In the genomic region with DNA sequence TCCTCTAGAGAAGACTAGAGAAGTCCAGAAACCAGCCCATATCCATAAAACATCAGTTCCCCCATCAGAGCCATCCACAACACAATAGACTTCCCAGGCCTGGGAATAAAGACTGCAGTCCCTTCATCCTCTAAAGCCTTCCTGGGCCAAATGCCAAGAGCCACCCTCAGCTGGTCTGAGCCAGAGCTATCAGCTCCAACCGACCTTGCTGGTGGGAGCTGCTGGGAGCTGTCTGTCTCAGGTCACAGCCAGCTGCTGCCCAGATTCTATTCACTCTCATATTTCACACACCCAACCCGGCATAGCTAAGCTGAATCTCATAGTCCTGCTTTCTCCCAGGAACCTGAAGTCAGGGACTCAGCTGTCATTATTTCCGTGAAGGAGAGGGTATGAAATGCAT, we compare ENCODE assay signal across 10 cellular contexts. TPM values are rescaled to one million over a fixed set of nuclear protein-coding genes. Genes with fewer than 3 reads are reported as not detected.
A peak's percentile ranks its signal among the peaks of the same experiment; 100 is the strongest.
DNase-seq lines count a peak whose midpoint lies in the region; ATAC-seq and TF ChIP-seq lines count a peak whose summit lies in the region.
"Had no signal": no experiment of that assay in that cellular context is flagged by ENCODE, and none has a peak within 500 bp of the region (broad histone marks: within the 10 kb centered on the region; RNA-seq: fewer than 3 reads in every experiment).

No MANE protein-coding gene starts in this region.

- POLR2A ChIA-PET in activated CD4-positive, alpha-beta T cell treated with anti-CD3 and anti-CD28 coated beads for 36 hours (lab: Charles Lee): interaction anchor here (0.5 kb wide), 1 partner anchor 84 kb away, joined by 5 read pairs; no protein-coding TSS in a partner anchor

- CTCF ChIA-PET in activated CD4-positive, alpha-beta T cell treated with anti-CD3 and anti-CD28 coated beads for 36 hours (lab: Charles Lee): interaction anchor here (1.0 to 1.1 kb wide), 3 partner anchors 10 to 157 kb away, joined by 3 to 6 read pairs (median 3); no protein-coding TSS in a partner anchor

- H3K4me1 Mint-ChIP-seq in activated CD4-positive, alpha-beta T cell treated with anti-CD3 and anti-CD28 coated beads for 36 hours: peaks cover 2% of the 10 kb centered on the region

- H3K9me3 ChIP-seq in upper lobe of right lung: no peaks in the 10 kb centered on the region

- H3K4me3 Mint-ChIP-seq in activated CD4-positive, alpha-beta T cell treated with anti-CD3 and anti-CD28 coated beads for 36 hours: no peak overlapping the region

- no peaks in the 10 kb centered on the region for H3K9me3 Mint-ChIP-seq in activated CD4-positive, alpha-beta T cell treated with anti-CD3 and anti-CD28 coated beads for 36 hours (ENCODE audit: low read depth)

- DNase-seq in ELF-1 (ENCODE audit: low read depth, low spot score) (peak; percentile 25), NCI-H345 (lab: John Stamatoyannopoulos, UW) (peak; percentile 76), epithelial cell of proximal tubule (ENCODE audit: low read depth) (peak; percentile 3), occipital lobe (lab: John Stamatoyannopoulos, UW) (peak; percentile 10), upper lobe of right lung (no peak), HK-2 (ENCODE audit: unreplicated experiment) (no peak), NCI-H128 (lab: John Stamatoyannopoulos, UW; ENCODE audit: unreplicated experiment) (no peak)
- DNase-seq in activated CD4-positive, alpha-beta T cell treated with anti-CD3 and anti-CD28 coated beads for 36 hours: no peak
- DNase-seq: activated CD4-positive, CD25-positive, alpha-beta regulatory T cell; central memory CD4-positive, alpha-beta T cell had no signal

- no peak overlapping the region for H3K4me3 ChIP-seq in epithelial cell of proximal tubule (ENCODE audit: low read depth, low read length)
- H3K4me3 ChIP-seq in upper lobe of right lung: no peak overlapping the region

- ATAC-seq in upper lobe of right lung: no peak
- ATAC-seq in activated CD4-positive, alpha-beta T cell treated with anti-CD3 and anti-CD28 coated beads for 36 hours: no peak

- intact Hi-C loops in upper lobe of right lung (cut with DNase I): no loop called here
- intact Hi-C loops in activated CD4-positive, alpha-beta T cell treated with anti-CD3 and anti-CD28 coated beads for 36 hours (cut with DNase I, micrococcal nuclease): no loop called here

- no peaks in the 10 kb centered on the region for H3K36me3 Mint-ChIP-seq in activated CD4-positive, alpha-beta T cell treated with anti-CD3 and anti-CD28 coated beads for 36 hours (ENCODE audit: low read depth)

- no peaks in the 10 kb centered on the region for H3K27me3 ChIP-seq in upper lobe of right lung

- H3K4me1 ChIP-seq in upper lobe of right lung: no peaks in the 10 kb centered on the region

- H3K27ac ChIP-seq in upper lobe of right lung: no peak overlapping the region

- H3K27me3 Mint-ChIP-seq in activated CD4-positive, alpha-beta T cell treated with anti-CD3 and anti-CD28 coated beads for 36 hours: no peaks in the 10 kb centered on the region

- TF ChIP-seq CTCF in epithelial cell of proximal tubule (conservative IDR thresholded peaks at IDR 0.05; ENCODE audit: low read depth, low read length) (no peak), upper lobe of right lung (IDR thresholded peaks at IDR 0.05) (no peak)

- no peak overlapping the region for H3K27ac Mint-ChIP-seq in activated CD4-positive, alpha-beta T cell treated with anti-CD3 and anti-CD28 coated beads for 36 hours

- H3K36me3 ChIP-seq in upper lobe of right lung: no peaks in the 10 kb centered on the region

RNA-seq across cellular contexts. Expression of a gene that starts 10.9 kb away (rescaled TPM):
- 9.2 and 12.5 TPM in 2 replicates for total RNA-seq in epithelial cell of proximal tubule
- 13.6 TPM for total RNA-seq in occipital lobe
- 25.0 TPM for total RNA-seq in upper lobe of right lung
- 10 to 100 TPM; 39.5 to 47.3 TPM for total RNA-seq in activated CD4-positive, alpha-beta T cell treated with anti-CD3 and anti-CD28 coated beads for 36 hours

RNA-seq across cellular contexts. Expression of a gene that starts 34.0 kb away (rescaled TPM):
- 4.6 and 9.2 TPM in 2 replicates for total RNA-seq in epithelial cell of proximal tubule
- 14.5 TPM for total RNA-seq in occipital lobe
- total RNA-seq in upper lobe of right lung: 19.0 TPM
- 10 to 100 TPM in 1 of 2 experiments, 1 to 10 TPM in 1; 8.7 to 12.9 TPM for total RNA-seq in activated CD4-positive, alpha-beta T cell treated with anti-CD3 and anti-CD28 coated beads for 36 hours

RNA-seq across cellular contexts. Expression of a gene that starts 54.8 kb away (rescaled TPM):
- 196 and 198 TPM in 2 replicates for total RNA-seq in epithelial cell of proximal tubule
- total RNA-seq in occipital lobe: 66.8 TPM
- 244 TPM for total RNA-seq in upper lobe of right lung
- total RNA-seq in activated CD4-positive, alpha-beta T cell treated with anti-CD3 and anti-CD28 coated beads for 36 hours: 10 to 100 TPM; 94.8 to 95.2 TPM

Comparison
In these comparisons a context has a peak if more than half of its experiments do, and no peak if none do; other contexts are left out.
1. DNase-seq: peak in ELF-1 (single experiment), NCI-H345 (single experiment), epithelial cell of proximal tubule (single experiment) and occipital lobe (single experiment); none in upper lobe of right lung (single experiment), activated CD4-positive, alpha-beta T cell treated with anti-CD3 and anti-CD28 coated beads for 36 hours (single experiment), HK-2 (single experiment) and NCI-H128 (single experiment).